Comparison of ENCODE assay signal across 14 cellular contexts in the genomic region with DNA sequence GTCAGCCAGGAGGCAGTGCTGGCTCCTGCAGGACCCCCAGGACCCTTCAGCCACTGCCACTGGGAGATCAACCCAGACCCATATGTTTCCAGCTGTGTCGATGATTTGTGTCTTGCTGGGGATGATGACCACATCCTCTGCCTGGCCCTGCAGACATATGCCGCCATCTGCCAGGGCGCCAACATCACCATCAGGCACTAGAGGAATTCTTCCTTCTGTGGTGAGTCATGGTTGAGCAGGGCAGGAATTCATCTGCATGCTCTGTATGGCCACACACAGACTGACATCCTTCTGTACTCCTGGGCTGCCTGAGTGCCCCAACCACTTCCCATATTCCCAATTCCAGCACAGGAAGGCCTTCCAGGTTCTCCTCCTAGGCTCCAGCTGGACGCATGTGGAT. TPM values are rescaled to one million over a fixed set of nuclear protein-coding genes. Genes with fewer than 3 reads are reported as not detected.
DNase-seq lines count a peak whose midpoint lies in the region; ATAC-seq, FAIRE-seq and TF ChIP-seq lines count a peak whose summit lies in the region.
"Had no signal": no experiment of that assay in that cellular context is flagged by ENCODE, and none has a peak within 500 bp of the region (broad histone marks: within the 10 kb centered on the region; RNA-seq: fewer than 3 reads in every experiment).

No MANE protein-coding gene starts in this region.

- no peak for FAIRE-seq in GM12891 (lab: Jason Lieb, UNC)

- H3K27me3 ChIP-seq in HUES48 (ENCODE audit: control insufficient read depth, insufficient read depth, low read length) (no peaks in the 10 kb centered on the region), uterus (peaks cover 0 to 5% of the 10 kb centered on the region in 2 donors)

- intact Hi-C loops in uterus (cut with DNase I; ENCODE audit: low total_unique reads), result no loop called here

- H3K4me1 ChIP-seq in HUES48 (ENCODE audit: control insufficient read depth, insufficient read depth, low read length) (peaks cover 16% of the 10 kb centered on the region), uterus (no peaks in the 10 kb centered on the region)

- peak overlapping the region; percentile 7 for H3K27ac ChIP-seq in HUES48 (ENCODE audit: low read depth, low read length)
- no peak overlapping the region for H3K27ac ChIP-seq in uterus

- DNase-seq in AG08395 (ENCODE audit: low spot score) (peak; percentile 95), astrocyte of the hippocampus (ENCODE audit: low read depth, low spot score) (peak; percentile 82), islet precursor cell (peak; percentile 93), GM12891 (ENCODE audit: insufficient read length, low spot score) (no peak), NCI-H2081 (lab: John Stamatoyannopoulos, UW) (no peak), uterus (no peak)
- DNase-seq: activated effector memory CD4-positive, alpha-beta T cell treated with Interleukin-2 at 50 U/mL for 16 hours; CD4-positive, CD25-positive, alpha-beta regulatory T cell; NCI-H446 treated with DMSO at 0.1 percent for 48 hours; T1000 had no signal

- H3K36me3 ChIP-seq in HUES48 (ENCODE audit: control insufficient read depth, insufficient read depth, low read length) (no peaks in the 10 kb centered on the region), uterus (no peaks in the 10 kb centered on the region)

- TF ChIP-seq POLR2A in GM12891 (IDR thresholded peaks at IDR 0.05; ENCODE audit: low read depth, low read length) (no peak), uterus (IDR thresholded peaks at IDR 0.05) (no peak)

- H3K4me3 ChIP-seq in HUES48 (ENCODE audit: low read depth, low read length) (no peak overlapping the region), uterus (no peak overlapping the region)

- ATAC-seq in HG02763 (IDR thresholded peaks at IDR 0.05; ENCODE audit: unreplicated experiment), result no peak
- ATAC-seq: HCT116 had no signal

- no peak for TF ChIP-seq CTCF in uterus (IDR thresholded peaks at IDR 0.05)

- H3K9ac ChIP-seq in HUES48 (ENCODE audit: low read depth, low read length), result no peak overlapping the region

- H3K9me3 ChIP-seq in HUES48 (ENCODE audit: control insufficient read depth, insufficient read depth, low read length), result no peaks in the 10 kb centered on the region
- H3K9me3 ChIP-seq in uterus, result no peaks in the 10 kb centered on the region

TF ChIP-seq in GM12891, 5 proteins besides CTCF, POLR2A, EP300 and RAD21:
- TF ChIP-seq PAX5 (IDR thresholded peaks at IDR 0.05; ENCODE audit: insufficient read depth, low read length, severe bottlenecking) (no peak), SPI1 (IDR thresholded peaks at IDR 0.05; ENCODE audit: low read depth, low read length) (no peak), POLR2AphosphoS5 (IDR thresholded peaks at IDR 0.05; ENCODE audit: low read depth, low read length) (no peak), POU2F2 (IDR thresholded peaks at IDR 0.05; ENCODE audit: low read depth, low read length) (no peak), TAF1 (IDR thresholded peaks at IDR 0.05; ENCODE audit: low read depth, low read length) (no peak)
TF ChIP-seq in GM12891: peak in this region for 0.

RNA-seq across cellular contexts. Expression of a gene that starts 27.1 kb away (rescaled TPM):
- polyA plus RNA-seq in GM12891 (2012; ENCODE audit: low read depth, missing spikeins), result not detected
- 1 to 10 TPM; 1.5 to 3.8 (median 1.6) TPM for total RNA-seq in uterus
- total RNA-seq: CD4-positive, CD25-positive, alpha-beta regulatory T cell; lung microvascular endothelial cell had no signal
- polyA plus RNA-seq: CD4-positive, CD25-positive, alpha-beta regulatory T cell had no signal

RNA-seq across cellular contexts. Expression of a gene that starts 46.3 kb away (rescaled TPM):
- polyA plus RNA-seq in GM12891 (2012; ENCODE audit: low read depth, missing spikeins), result not detected
- total RNA-seq in uterus, result 10 to 100 TPM in 3 of 4 donors, 1 to 10 TPM in 1; 5.1 to 44.4 (median 19.7) TPM
- total RNA-seq: lung microvascular endothelial cell had no signal
- polyA plus RNA-seq: CD4-positive, CD25-positive, alpha-beta regulatory T cell had no signal

RNA-seq across cellular contexts. Expression of a gene that starts 47.0 kb away (rescaled TPM):
- polyA plus RNA-seq in GM12891 (2012; ENCODE audit: low read depth, missing spikeins), result 0.06 TPM
- total RNA-seq in uterus, result 1 to 10 TPM in 2 of 4 donors, under 1 TPM in 2; 0.26 to 2.7 (median 0.68) TPM
- total RNA-seq: CD4-positive, CD25-positive, alpha-beta regulatory T cell had no signal

RNA-seq across cellular contexts. Expression of a gene that starts 50.1 kb away (rescaled TPM):
- polyA plus RNA-seq in GM12891 (2012; ENCODE audit: low read depth, missing spikeins), result 0.21 TPM
- 100 to 1,000 TPM in 2 of 4 donors, 10 to 100 TPM in 2; 18.1 to 214 (median 105) TPM for total RNA-seq in uterus
- total RNA-seq: lung microvascular endothelial cell had no signal

RNA-seq across cellular contexts. Expression of a gene that starts 54.5 kb away (rescaled TPM):
- polyA plus RNA-seq in GM12891 (2012; ENCODE audit: low read depth, missing spikeins), result not detected
- total RNA-seq in uterus, result 1 to 10 TPM in 1 of 4 donors, under 1 TPM in 1, not detected in 2; 0.83 to 3.7 TPM
- total RNA-seq: lung microvascular endothelial cell had no signal

Comparison
In these comparisons a context has a peak if more than half of its experiments do, and no peak if none do; other contexts are left out.
1. DNase-seq: peak in AG08395 (single experiment), astrocyte of the hippocampus (single experiment) and islet precursor cell (single experiment); none in GM12891 (single experiment), NCI-H2081 (0 of 2) and uterus (0 of 2).